ENCODE assay signal across 2 cellular contexts in genomic region chr5:104611419-104611818, GRCh38.
A peak's percentile ranks its signal among the peaks of the same experiment; 100 is the strongest.
TF ChIP-seq lines count a peak whose summit lies in the region.

No MANE protein-coding gene starts in this region.

TF ChIP-seq in HepG2, 621 proteins besides CTCF, POLR2A, EP300 and RAD21:
- no peak for TF ChIP-seq AKAP8 (CRISPR knock-in tag; IDR thresholded peaks at IDR 0.05)
- no peak for TF ChIP-seq STAT6 (CRISPR knock-in tag; IDR thresholded peaks at IDR 0.05; ENCODE audit: borderline replicate concordance)
- peak; percentile 35 to 55; a peak in 3 of 4 replicates for TF ChIP-seq MAFK (conservative IDR thresholded peaks at IDR 0.05 in 1 of 2, IDR thresholded peaks at IDR 0.05 in 1 of 2; ENCODE audit: low read length in 2 of 2)
TF ChIP-seq in HepG2: peak in this region for 1.

TF ChIP-seq in endothelial cell of umbilical vein, 7 proteins besides CTCF, POLR2A, EP300 and RAD21:
- no peak for TF ChIP-seq MYC (IDR thresholded peaks at IDR 0.05; ENCODE audit: low read depth, low read length)
- no peak for TF ChIP-seq JUN (IDR thresholded peaks at IDR 0.05; ENCODE audit: borderline replicate concordance, insufficient read depth, insufficient read length, low read depth)
- TF ChIP-seq POLR2AphosphoS5 (IDR thresholded peaks at IDR 0.05; ENCODE audit: insufficient read depth, low read depth, low read length), result no peak
- no peak for TF ChIP-seq GATA2 (IDR thresholded peaks at IDR 0.05; ENCODE audit: insufficient read depth, insufficient read length, low read depth, low read length)
- no peak for TF ChIP-seq MAX (IDR thresholded peaks at IDR 0.05; ENCODE audit: insufficient read depth, insufficient read length)
- no peak for TF ChIP-seq FOS (IDR thresholded peaks at IDR 0.05; ENCODE audit: borderline replicate concordance, insufficient read depth, low read length)
- no peak for TF ChIP-seq EZH2 (IDR thresholded peaks at IDR 0.05; ENCODE audit: borderline replicate concordance, low read depth, low read length, severe bottlenecking)
